In genomic region chr5:115452083-115452482, GRCh38 we compare ENCODE assay signal across 13 cellular contexts.
"Had no signal": no experiment of that assay in that cellular context is flagged by ENCODE, and none has a peak within 500 bp of the region (broad histone marks: within the 10 kb centered on the region; RNA-seq: fewer than 3 reads in every experiment).

No MANE protein-coding gene starts in this region.

- DNase-seq: activated CD4-positive, alpha-beta T cell treated with anti-CD3 and anti-CD28 coated beads, Interleukin-2, amount 50 U/mL, for 4 hours; activated CD4-positive, CD25-positive, alpha-beta regulatory T cell treated with anti-CD3 and anti-CD28 coated beads, Interleukin-2, amount 50 U/mL, for 72 hours; activated naive CD4-positive, alpha-beta T cell; activated T-cell treated with anti-CD3 and anti-CD28 coated beads for 4 hours; endodermal cell; gastrocnemius medialis; heart left ventricle; left cardiac atrium had no signal

- H3K4me1 ChIP-seq: ascending aorta had no signal

- H3K27me3 ChIP-seq: ascending aorta, gastrocnemius medialis, heart left ventricle, tibial nerve had no signal

- H3K27ac Mint-ChIP-seq: endodermal cell; stimulated activated memory B cell treated with anti-CD40 and anti-IgM and Interleukin-4, amounts not matched to agents 10 μg/mL and 1 μg/mL and 100 μg/mL, for 72 hours had no signal

- H3K4me3 ChIP-seq: ascending aorta, gastrocnemius medialis, heart left ventricle, lung, tibial nerve had no signal

- H3K27ac ChIP-seq: ascending aorta, gastrocnemius medialis, heart left ventricle had no signal

- H3K36me3 ChIP-seq: ascending aorta, gastrocnemius medialis, heart left ventricle, tibial nerve had no signal

- H3K9me3 ChIP-seq: ascending aorta, gastrocnemius medialis, tibial nerve had no signal

- H3K9me3 Mint-ChIP-seq: stimulated activated memory B cell treated with anti-CD40 and anti-IgM and Interleukin-4, amounts not matched to agents 10 μg/mL and 1 μg/mL and 100 μg/mL, for 72 hours had no signal

- H3K4me3 Mint-ChIP-seq: endodermal cell; natural killer cell treated with Interleukin-12 subunit alpha and Interleukin-12 subunit beta and Interleukin-15 and Interleukin-18, amount 100 ng/mL, for 72 hours; stimulated activated memory B cell treated with anti-CD40 and anti-IgM and Interleukin-4, amounts not matched to agents 10 μg/mL and 1 μg/mL and 100 μg/mL, for 72 hours had no signal

- H3K36me3 Mint-ChIP-seq: natural killer cell treated with Interleukin-12 subunit alpha and Interleukin-12 subunit beta and Interleukin-15 and Interleukin-18, amount 100 ng/mL, for 72 hours; stimulated activated memory B cell treated with anti-CD40 and anti-IgM and Interleukin-4, amounts not matched to agents 10 μg/mL and 1 μg/mL and 100 μg/mL, for 72 hours had no signal
